ENCODE assay signal across 1 cellular context in the genomic region with DNA sequence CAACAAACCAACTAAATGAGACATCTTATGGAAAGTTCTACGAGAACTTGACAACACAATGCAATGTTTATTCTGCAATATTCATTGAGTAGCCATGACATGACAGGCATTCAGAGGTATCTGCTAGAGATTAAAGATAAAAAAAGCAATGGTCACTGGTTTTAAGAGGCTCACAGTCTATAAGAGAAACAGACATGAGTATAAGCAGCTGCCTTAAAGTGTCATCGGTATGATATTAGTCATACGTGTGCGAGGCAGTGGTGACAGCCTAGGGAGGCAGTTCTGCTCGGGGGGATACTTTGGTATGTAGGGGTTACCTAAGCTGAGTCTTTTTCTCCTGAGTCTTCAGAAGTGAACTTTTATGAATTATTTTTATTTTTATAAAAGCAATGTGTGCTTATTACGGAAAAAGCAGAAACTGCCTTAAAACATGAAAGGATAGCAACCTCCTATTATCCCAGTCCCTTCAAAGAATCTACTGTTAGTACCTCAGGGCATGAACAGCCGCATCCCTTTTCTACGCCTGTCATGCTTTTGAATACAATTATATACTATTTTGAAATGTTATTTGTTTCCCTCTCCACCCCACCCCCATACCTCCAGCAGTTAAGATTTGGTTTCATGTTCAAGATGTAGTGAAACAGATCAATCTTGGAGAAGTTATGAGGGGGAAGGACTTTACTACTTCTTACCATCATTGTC.
TF ChIP-seq lines count a peak whose summit lies in the region.

No MANE protein-coding gene starts in this region.

TF ChIP-seq in GM23338, 12 proteins besides CTCF, POLR2A, EP300 and RAD21 (continued from another document):
- TF ChIP-seq, protein P1, sequence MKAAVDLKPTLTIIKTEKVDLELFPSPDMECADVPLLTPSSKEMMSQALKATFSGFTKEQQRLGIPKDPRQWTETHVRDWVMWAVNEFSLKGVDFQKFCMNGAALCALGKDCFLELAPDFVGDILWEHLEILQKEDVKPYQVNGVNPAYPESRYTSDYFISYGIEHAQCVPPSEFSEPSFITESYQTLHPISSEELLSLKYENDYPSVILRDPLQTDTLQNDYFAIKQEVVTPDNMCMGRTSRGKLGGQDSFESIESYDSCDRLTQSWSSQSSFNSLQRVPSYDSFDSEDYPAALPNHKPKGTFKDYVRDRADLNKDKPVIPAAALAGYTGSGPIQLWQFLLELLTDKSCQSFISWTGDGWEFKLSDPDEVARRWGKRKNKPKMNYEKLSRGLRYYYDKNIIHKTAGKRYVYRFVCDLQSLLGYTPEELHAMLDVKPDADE (IDR thresholded peaks at IDR 0.05): no peak
- no peak for TF ChIP-seq EZH2phosphoT487 (IDR thresholded peaks at IDR 0.05; ENCODE audit: unreplicated experiment)
